9 cellular contexts compared by ENCODE assay signal in genomic region chr20:23361651-23362391, GRCh38. TPM values are rescaled to one million over a fixed set of nuclear protein-coding genes. Genes with fewer than 3 reads are reported as not detected.
DNase-seq lines count a peak whose midpoint lies in the region; ATAC-seq, FAIRE-seq and TF ChIP-seq lines count a peak whose summit lies in the region.
"Had no signal": no experiment of that assay in that cellular context is flagged by ENCODE, and none has a peak within 500 bp of the region (broad histone marks: within the 10 kb centered on the region; RNA-seq: fewer than 3 reads in every experiment).

Gene GZF1 (plus strand): TSS chr20:23362182. CDS start chr20:23364384, 2,202 bp downstream.

- H3K9me3 ChIP-seq in kidney (ENCODE audit: control insufficient read depth in 1 of 2, low read length in 2 of 2) = no peaks in the 10 kb centered on the region

- FAIRE-seq in kidney (lab: Jason Lieb, UNC) = no peak
- FAIRE-seq: endometrium had no signal

- H3K4me3 ChIP-seq in kidney (ENCODE audit: low read length in 2 of 2) = peak within 1 kb of the TSS; percentile 79 to 82

- intact Hi-C loops in kidney (cut with DNase I) = no loop called here

- peaks cover 21 to 34% of the 10 kb centered on the region in 2 donors for H3K4me1 ChIP-seq in kidney (ENCODE audit: control insufficient read depth in 1 of 2, insufficient read depth in 1 of 2, low read depth in 1 of 2, low read length in 2 of 2)

- peak within 1 kb of the TSS; percentile 92 to 98 for H3K9ac ChIP-seq in kidney (ENCODE audit: low read length in 2 of 2)

- TF ChIP-seq CTCF in kidney (IDR thresholded peaks at IDR 0.05; ENCODE audit: borderline replicate concordance, extremely low read depth, insufficient read depth) = no peak

- peak; percentile 98 for DNase-seq in Ammon's horn (ENCODE audit: low spot score)
- DNase-seq in GM19238 (ENCODE audit: insufficient read length, low spot score) = peak; percentile 92
- peak; percentile 98 for DNase-seq in NCI-H510A (lab: John Stamatoyannopoulos, UW)
- DNase-seq in activated CD4-positive, alpha-beta T cell treated with anti-CD3 and anti-CD28 coated beads for 1 hour = peak; percentile 98
- DNase-seq in cerebellar nuclear complex (lab: John Stamatoyannopoulos, UW) = peak; percentile 67 to 88
- peak; percentile 100 for DNase-seq in kidney
- DNase-seq in stimulated activated CD4-positive, alpha-beta T cell treated with anti-CD3 and anti-CD28 coated beads, Interleukin-15, amount 100 ng/mL, for 1 hour (ENCODE audit: low read depth in 1 of 2, low spot score in 1 of 2) = peak; percentile 97 to 98

- H3K36me3 ChIP-seq in kidney (ENCODE audit: control insufficient read depth in 1 of 2, insufficient read depth in 2 of 2, low read length in 2 of 2) = peaks cover 3 to 5% of the 10 kb centered on the region in 2 donors

- ATAC-seq in HG03439 (IDR thresholded peaks at IDR 0.05; ENCODE audit: unreplicated experiment) = peak; percentile 65

- peak within 1 kb of the TSS; percentile 99 for H3K27ac ChIP-seq in kidney (ENCODE audit: low read depth in 2 of 2, low read length in 2 of 2)

RNA-seq across cellular contexts. Expression of gene GZF1, which starts in this region (rescaled TPM):
- total RNA-seq in kidney = 14.1 TPM
- 7.7 TPM for polyA plus RNA-seq in kidney (ENCODE audit: insufficient read depth, low read depth, low replicate concordance)

Comparison
In these comparisons a context has a peak if more than half of its experiments do, and no peak if none do; other contexts are left out.
1. Peak in every context shown above with its lines: DNase-seq, ATAC-seq, H3K4me3 ChIP-seq and H3K27ac ChIP-seq.